1 cellular context compared by ENCODE assay signal in genomic region chr6:150418825-150419594, GRCh38.
A peak's percentile ranks its signal among the peaks of the same experiment; 100 is the strongest.
TF ChIP-seq lines count a peak whose summit lies in the region.

No MANE protein-coding gene starts in this region.

TF ChIP-seq in HepG2, 621 proteins besides CTCF, POLR2A, EP300 and RAD21 (continued from another document and continues in another):
- TF ChIP-seq BCL3 (CRISPR knock-in tag; IDR thresholded peaks at IDR 0.05) (no peak), CHCHD3 (CRISPR knock-in tag; IDR thresholded peaks at IDR 0.05) (no peak), PAX8 (CRISPR knock-in tag; IDR thresholded peaks at IDR 0.05; ENCODE audit: borderline replicate concordance) (no peak), JUND (CRISPR knock-in tag; IDR thresholded peaks at IDR 0.05) (no peak), ZNF574 (CRISPR knock-in tag; IDR thresholded peaks at IDR 0.05) (peak; percentile 48; the same call in 1 of the 2 replicates), RBFOX2 (IDR thresholded peaks at IDR 0.05; ENCODE audit: low read depth, low read length) (no peak), ZNF572 (CRISPR knock-in tag; IDR thresholded peaks at IDR 0.05) (no peak), ZNF598 (CRISPR knock-in tag; IDR thresholded peaks at IDR 0.05; ENCODE audit: borderline replicate concordance) (0 out of 2 replicates have a peak, but pooled peaks have one; percentile 47), ZNF460 (CRISPR knock-in tag; IDR thresholded peaks at IDR 0.05; ENCODE audit: borderline replicate concordance) (no peak), ZSCAN12 (CRISPR knock-in tag; IDR thresholded peaks at IDR 0.05) (no peak), MLLT10 (CRISPR knock-in tag; IDR thresholded peaks at IDR 0.05) (no peak), IRF2 (CRISPR knock-in tag; IDR thresholded peaks at IDR 0.05) (no peak), ZSCAN25 (CRISPR knock-in tag; IDR thresholded peaks at IDR 0.05) (no peak), CREB3 (CRISPR knock-in tag; IDR thresholded peaks at IDR 0.05) (no peak), CREB1 (IDR thresholded peaks at IDR 0.05) (no peak), CREB1 (CRISPR knock-in tag; IDR thresholded peaks at IDR 0.05) (no peak), ZC3H4 (CRISPR knock-in tag; IDR thresholded peaks at IDR 0.05; ENCODE audit: borderline replicate concordance) (no peak), NFIB (CRISPR knock-in tag; IDR thresholded peaks at IDR 0.05; ENCODE audit: borderline replicate concordance) (no peak), ZBTB26 (CRISPR knock-in tag; IDR thresholded peaks at IDR 0.05; ENCODE audit: borderline replicate concordance) (no peak), SCMH1 (CRISPR knock-in tag; IDR thresholded peaks at IDR 0.05; ENCODE audit: borderline replicate concordance) (no peak), CREM (IDR thresholded peaks at IDR 0.05) (no peak), CREM (CRISPR knock-in tag; IDR thresholded peaks at IDR 0.05) (no peak), ZZZ3 (CRISPR knock-in tag; IDR thresholded peaks at IDR 0.05; ENCODE audit: borderline replicate concordance) (no peak), ZNF232 (CRISPR knock-in tag; IDR thresholded peaks at IDR 0.05; ENCODE audit: borderline replicate concordance) (no peak), SKIL (CRISPR knock-in tag; IDR thresholded peaks at IDR 0.05; ENCODE audit: borderline replicate concordance) (no peak), MXD4 (CRISPR knock-in tag; IDR thresholded peaks at IDR 0.05) (no peak), ZNF703 (CRISPR knock-in tag; IDR thresholded peaks at IDR 0.05; ENCODE audit: borderline replicate concordance) (no peak), SRSF1 (optimal IDR thresholded peaks at IDR 0.05; ENCODE audit: low read depth, low read length) (no peak), NR0B2 (CRISPR knock-in tag; IDR thresholded peaks at IDR 0.05) (no peak), RARA (CRISPR knock-in tag; IDR thresholded peaks at IDR 0.05) (no peak)
- TF ChIP-seq, protein P1, sequence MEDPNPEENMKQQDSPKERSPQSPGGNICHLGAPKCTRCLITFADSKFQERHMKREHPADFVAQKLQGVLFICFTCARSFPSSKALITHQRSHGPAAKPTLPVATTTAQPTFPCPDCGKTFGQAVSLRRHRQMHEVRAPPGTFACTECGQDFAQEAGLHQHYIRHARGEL (CRISPR knock-in tag; IDR thresholded peaks at IDR 0.05), result no peak
- TF ChIP-seq, protein P2, sequence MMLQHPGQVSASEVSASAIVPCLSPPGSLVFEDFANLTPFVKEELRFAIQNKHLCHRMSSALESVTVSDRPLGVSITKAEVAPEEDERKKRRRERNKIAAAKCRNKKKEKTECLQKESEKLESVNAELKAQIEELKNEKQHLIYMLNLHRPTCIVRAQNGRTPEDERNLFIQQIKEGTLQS (CRISPR knock-in tag; IDR thresholded peaks at IDR 0.05), result 0 out of 2 replicates have a peak, but pooled peaks have one; percentile 9
- TF ChIP-seq, protein P3, sequence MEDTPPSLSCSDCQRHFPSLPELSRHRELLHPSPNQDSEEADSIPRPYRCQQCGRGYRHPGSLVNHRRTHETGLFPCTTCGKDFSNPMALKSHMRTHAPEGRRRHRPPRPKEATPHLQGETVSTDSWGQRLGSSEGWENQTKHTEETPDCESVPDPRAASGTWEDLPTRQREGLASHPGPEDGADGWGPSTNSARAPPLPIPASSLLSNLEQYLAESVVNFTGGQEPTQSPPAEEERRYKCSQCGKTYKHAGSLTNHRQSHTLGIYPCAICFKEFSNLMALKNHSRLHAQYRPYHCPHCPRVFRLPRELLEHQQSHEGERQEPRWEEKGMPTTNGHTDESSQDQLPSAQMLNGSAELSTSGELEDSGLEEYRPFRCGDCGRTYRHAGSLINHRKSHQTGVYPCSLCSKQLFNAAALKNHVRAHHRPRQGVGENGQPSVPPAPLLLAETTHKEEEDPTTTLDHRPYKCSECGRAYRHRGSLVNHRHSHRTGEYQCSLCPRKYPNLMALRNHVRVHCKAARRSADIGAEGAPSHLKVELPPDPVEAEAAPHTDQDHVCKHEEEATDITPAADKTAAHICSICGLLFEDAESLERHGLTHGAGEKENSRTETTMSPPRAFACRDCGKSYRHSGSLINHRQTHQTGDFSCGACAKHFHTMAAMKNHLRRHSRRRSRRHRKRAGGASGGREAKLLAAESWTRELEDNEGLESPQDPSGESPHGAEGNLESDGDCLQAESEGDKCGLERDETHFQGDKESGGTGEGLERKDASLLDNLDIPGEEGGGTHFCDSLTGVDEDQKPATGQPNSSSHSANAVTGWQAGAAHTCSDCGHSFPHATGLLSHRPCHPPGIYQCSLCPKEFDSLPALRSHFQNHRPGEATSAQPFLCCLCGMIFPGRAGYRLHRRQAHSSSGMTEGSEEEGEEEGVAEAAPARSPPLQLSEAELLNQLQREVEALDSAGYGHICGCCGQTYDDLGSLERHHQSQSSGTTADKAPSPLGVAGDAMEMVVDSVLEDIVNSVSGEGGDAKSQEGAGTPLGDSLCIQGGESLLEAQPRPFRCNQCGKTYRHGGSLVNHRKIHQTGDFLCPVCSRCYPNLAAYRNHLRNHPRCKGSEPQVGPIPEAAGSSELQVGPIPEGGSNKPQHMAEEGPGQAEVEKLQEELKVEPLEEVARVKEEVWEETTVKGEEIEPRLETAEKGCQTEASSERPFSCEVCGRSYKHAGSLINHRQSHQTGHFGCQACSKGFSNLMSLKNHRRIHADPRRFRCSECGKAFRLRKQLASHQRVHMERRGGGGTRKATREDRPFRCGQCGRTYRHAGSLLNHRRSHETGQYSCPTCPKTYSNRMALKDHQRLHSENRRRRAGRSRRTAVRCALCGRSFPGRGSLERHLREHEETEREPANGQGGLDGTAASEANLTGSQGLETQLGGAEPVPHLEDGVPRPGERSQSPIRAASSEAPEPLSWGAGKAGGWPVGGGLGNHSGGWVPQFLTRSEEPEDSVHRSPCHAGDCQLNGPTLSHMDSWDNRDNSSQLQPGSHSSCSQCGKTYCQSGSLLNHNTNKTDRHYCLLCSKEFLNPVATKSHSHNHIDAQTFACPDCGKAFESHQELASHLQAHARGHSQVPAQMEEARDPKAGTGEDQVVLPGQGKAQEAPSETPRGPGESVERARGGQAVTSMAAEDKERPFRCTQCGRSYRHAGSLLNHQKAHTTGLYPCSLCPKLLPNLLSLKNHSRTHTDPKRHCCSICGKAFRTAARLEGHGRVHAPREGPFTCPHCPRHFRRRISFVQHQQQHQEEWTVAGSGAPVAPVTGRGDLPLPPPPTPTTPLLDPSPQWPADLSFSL (CRISPR knock-in tag; IDR thresholded peaks at IDR 0.05), result no peak
- TF ChIP-seq, protein P4, sequence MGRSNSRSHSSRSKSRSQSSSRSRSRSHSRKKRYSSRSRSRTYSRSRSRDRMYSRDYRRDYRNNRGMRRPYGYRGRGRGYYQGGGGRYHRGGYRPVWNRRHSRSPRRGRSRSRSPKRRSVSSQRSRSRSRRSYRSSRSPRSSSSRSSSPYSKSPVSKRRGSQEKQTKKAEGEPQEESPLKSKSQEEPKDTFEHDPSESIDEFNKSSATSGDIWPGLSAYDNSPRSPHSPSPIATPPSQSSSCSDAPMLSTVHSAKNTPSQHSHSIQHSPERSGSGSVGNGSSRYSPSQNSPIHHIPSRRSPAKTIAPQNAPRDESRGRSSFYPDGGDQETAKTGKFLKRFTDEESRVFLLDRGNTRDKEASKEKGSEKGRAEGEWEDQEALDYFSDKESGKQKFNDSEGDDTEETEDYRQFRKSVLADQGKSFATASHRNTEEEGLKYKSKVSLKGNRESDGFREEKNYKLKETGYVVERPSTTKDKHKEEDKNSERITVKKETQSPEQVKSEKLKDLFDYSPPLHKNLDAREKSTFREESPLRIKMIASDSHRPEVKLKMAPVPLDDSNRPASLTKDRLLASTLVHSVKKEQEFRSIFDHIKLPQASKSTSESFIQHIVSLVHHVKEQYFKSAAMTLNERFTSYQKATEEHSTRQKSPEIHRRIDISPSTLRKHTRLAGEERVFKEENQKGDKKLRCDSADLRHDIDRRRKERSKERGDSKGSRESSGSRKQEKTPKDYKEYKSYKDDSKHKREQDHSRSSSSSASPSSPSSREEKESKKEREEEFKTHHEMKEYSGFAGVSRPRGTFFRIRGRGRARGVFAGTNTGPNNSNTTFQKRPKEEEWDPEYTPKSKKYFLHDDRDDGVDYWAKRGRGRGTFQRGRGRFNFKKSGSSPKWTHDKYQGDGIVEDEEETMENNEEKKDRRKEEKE (IDR thresholded peaks at IDR 0.05), result no peak
- TF ChIP-seq, protein P5, sequence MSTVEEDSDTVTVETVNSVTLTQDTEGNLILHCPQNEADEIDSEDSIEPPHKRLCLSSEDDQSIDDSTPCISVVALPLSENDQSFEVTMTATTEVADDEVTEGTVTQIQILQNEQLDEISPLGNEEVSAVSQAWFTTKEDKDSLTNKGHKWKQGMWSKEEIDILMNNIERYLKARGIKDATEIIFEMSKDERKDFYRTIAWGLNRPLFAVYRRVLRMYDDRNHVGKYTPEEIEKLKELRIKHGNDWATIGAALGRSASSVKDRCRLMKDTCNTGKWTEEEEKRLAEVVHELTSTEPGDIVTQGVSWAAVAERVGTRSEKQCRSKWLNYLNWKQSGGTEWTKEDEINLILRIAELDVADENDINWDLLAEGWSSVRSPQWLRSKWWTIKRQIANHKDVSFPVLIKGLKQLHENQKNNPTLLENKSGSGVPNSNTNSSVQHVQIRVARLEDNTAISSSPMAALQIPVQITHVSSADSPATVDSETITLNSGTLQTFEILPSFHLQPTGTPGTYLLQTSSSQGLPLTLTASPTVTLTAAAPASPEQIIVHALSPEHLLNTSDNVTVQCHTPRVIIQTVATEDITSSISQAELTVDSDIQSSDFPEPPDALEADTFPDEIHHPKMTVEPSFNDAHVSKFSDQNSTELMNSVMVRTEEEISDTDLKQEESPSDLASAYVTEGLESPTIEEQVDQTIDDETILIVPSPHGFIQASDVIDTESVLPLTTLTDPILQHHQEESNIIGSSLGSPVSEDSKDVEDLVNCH (CRISPR knock-in tag; IDR thresholded peaks at IDR 0.05), result no peak
- TF ChIP-seq, protein P6, sequence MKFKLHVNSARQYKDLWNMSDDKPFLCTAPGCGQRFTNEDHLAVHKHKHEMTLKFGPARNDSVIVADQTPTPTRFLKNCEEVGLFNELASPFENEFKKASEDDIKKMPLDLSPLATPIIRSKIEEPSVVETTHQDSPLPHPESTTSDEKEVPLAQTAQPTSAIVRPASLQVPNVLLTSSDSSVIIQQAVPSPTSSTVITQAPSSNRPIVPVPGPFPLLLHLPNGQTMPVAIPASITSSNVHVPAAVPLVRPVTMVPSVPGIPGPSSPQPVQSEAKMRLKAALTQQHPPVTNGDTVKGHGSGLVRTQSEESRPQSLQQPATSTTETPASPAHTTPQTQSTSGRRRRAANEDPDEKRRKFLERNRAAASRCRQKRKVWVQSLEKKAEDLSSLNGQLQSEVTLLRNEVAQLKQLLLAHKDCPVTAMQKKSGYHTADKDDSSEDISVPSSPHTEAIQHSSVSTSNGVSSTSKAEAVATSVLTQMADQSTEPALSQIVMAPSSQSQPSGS (CRISPR knock-in tag; IDR thresholded peaks at IDR 0.05), result no peak
